In genomic region chr4:139901516-139902327, GRCh38 we compare ENCODE assay signal across 12 cellular contexts.
DNase-seq lines count a peak whose midpoint lies in the region; ATAC-seq and TF ChIP-seq lines count a peak whose summit lies in the region.
"Had no signal": no experiment of that assay in that cellular context is flagged by ENCODE, and none has a peak within 500 bp of the region (broad histone marks: within the 10 kb centered on the region; RNA-seq: fewer than 3 reads in every experiment).

No MANE protein-coding gene starts in this region.

- H3K36me3 ChIP-seq in brain microvascular endothelial cell (replicated peaks) (no peaks in the 10 kb centered on the region), mesodermal cell (ENCODE audit: control insufficient read depth, insufficient read depth, low read length) (no peaks in the 10 kb centered on the region), upper lobe of right lung (no peaks in the 10 kb centered on the region)

- intact Hi-C loops in upper lobe of right lung (cut with DNase I): no loop called here

- H3K9me3 Mint-ChIP-seq in activated T-cell treated with anti-CD3 and anti-CD28 coated beads, Interleukin-2, amount 50 U/mL, for 72 hours: peaks cover 0 to 2% of the 10 kb centered on the region in 2 donors
- peaks cover 3% of the 10 kb centered on the region for H3K9me3 Mint-ChIP-seq in stimulated activated effector memory CD8-positive, alpha-beta T cell treated with anti-CD3 and anti-CD28 coated beads, Interleukin-12 subunit alpha, Interleukin-12 subunit beta, amount 100 ng/mL, for 72 hours

- no peak overlapping the region for H3K27ac ChIP-seq in brain microvascular endothelial cell
- peak overlapping the region; percentile 62 for H3K27ac ChIP-seq in mesodermal cell (ENCODE audit: low read depth, low read length, severe bottlenecking)
- H3K27ac ChIP-seq in upper lobe of right lung: peak overlapping the region; percentile 56

- WGBS in mesodermal cell (ENCODE audit: insufficient coverage in 2 of 2), 2 experiments: 36 to 63% methylated on average over 7 to 11 of the region's 17 CpGs

- H3K9me3 ChIP-seq in mesodermal cell (ENCODE audit: control insufficient read depth, low read length) (peaks cover 13% of the 10 kb centered on the region), upper lobe of right lung (no peaks in the 10 kb centered on the region)

- peak overlapping the region; percentile 43 for H3K27ac Mint-ChIP-seq in activated T-cell treated with anti-CD3 and anti-CD28 coated beads, Interleukin-2, amount 50 U/mL, for 72 hours
- H3K27ac Mint-ChIP-seq in stimulated activated effector memory CD8-positive, alpha-beta T cell treated with anti-CD3 and anti-CD28 coated beads, Interleukin-12 subunit alpha, Interleukin-12 subunit beta, amount 100 ng/mL, for 72 hours: no peak overlapping the region

- no peak overlapping the region for H3K4me3 Mint-ChIP-seq in activated T-cell treated with anti-CD3 and anti-CD28 coated beads, Interleukin-2, amount 50 U/mL, for 72 hours
- H3K4me3 Mint-ChIP-seq in stimulated activated effector memory CD8-positive, alpha-beta T cell treated with anti-CD3 and anti-CD28 coated beads, Interleukin-12 subunit alpha, Interleukin-12 subunit beta, amount 100 ng/mL, for 72 hours: no peak overlapping the region

- no peak for ATAC-seq in activated T-cell treated with anti-CD3 and anti-CD28 coated beads, Interleukin-2, amount 50 U/mL, for 72 hours (replicated peaks in 1 of 2)
- ATAC-seq in upper lobe of right lung (peak; percentile 25), GM21723 (IDR thresholded peaks at IDR 0.05; ENCODE audit: unreplicated experiment) (no peak)
- ATAC-seq in stimulated activated effector memory CD8-positive, alpha-beta T cell treated with anti-CD3 and anti-CD28 coated beads, Interleukin-12 subunit alpha, Interleukin-12 subunit beta, amount 100 ng/mL, for 72 hours: no peak

- peaks cover 5 to 6% of the 10 kb centered on the region in 2 donors for H3K36me3 Mint-ChIP-seq in activated T-cell treated with anti-CD3 and anti-CD28 coated beads, Interleukin-2, amount 50 U/mL, for 72 hours (ENCODE audit: insufficient read depth in 2 of 2)
- no peaks in the 10 kb centered on the region for H3K36me3 Mint-ChIP-seq in stimulated activated effector memory CD8-positive, alpha-beta T cell treated with anti-CD3 and anti-CD28 coated beads, Interleukin-12 subunit alpha, Interleukin-12 subunit beta, amount 100 ng/mL, for 72 hours

- DNase-seq in activated T-cell treated with anti-CD3 and anti-CD28 coated beads, Interleukin-2, amount 50 U/mL, for 72 hours: no peak
- DNase-seq in activated T-cell treated with anti-CD3 and anti-CD28 coated beads for 4 hours: no peak
- no peak for DNase-seq in brain microvascular endothelial cell
- DNase-seq in upper lobe of right lung: no peak
- no peak for DNase-seq in middle frontal gyrus (ENCODE audit: extremely low spot score, low spot score)
- no peak for DNase-seq in stimulated activated effector memory CD8-positive, alpha-beta T cell treated with anti-CD3 and anti-CD28 coated beads, Interleukin-12 subunit alpha, Interleukin-12 subunit beta, amount 100 ng/mL, for 72 hours (ENCODE audit: low spot score in 2 of 2)
- DNase-seq: activated T-cell treated with anti-CD3 and anti-CD28 coated beads, Interleukin-2, amount 50 U/mL, for 48 hours; GOT3; NCI-H510A treated with DMSO at 0.1 percent for 48 hours had no signal

- H3K27me3 ChIP-seq in brain microvascular endothelial cell (replicated peaks) (no peaks in the 10 kb centered on the region), upper lobe of right lung (no peaks in the 10 kb centered on the region)

- in situ Hi-C loops in brain microvascular endothelial cell (cut with HindIII; ENCODE audit: low pct_ligation_motif_present, low sequenced_read_pairs): no loop called here

- TF ChIP-seq CTCF in brain microvascular endothelial cell (IDR thresholded peaks at IDR 0.05; ENCODE audit: low read depth, low read length, missing control alignments): no peak
- TF ChIP-seq CTCF in upper lobe of right lung (IDR thresholded peaks at IDR 0.05): no peak

- H3K4me1 Mint-ChIP-seq in activated T-cell treated with anti-CD3 and anti-CD28 coated beads, Interleukin-2, amount 50 U/mL, for 72 hours (ENCODE audit: low read depth): peaks cover 23% of the 10 kb centered on the region
- H3K4me1 Mint-ChIP-seq in stimulated activated effector memory CD8-positive, alpha-beta T cell treated with anti-CD3 and anti-CD28 coated beads, Interleukin-12 subunit alpha, Interleukin-12 subunit beta, amount 100 ng/mL, for 72 hours: no peaks in the 10 kb centered on the region

- H3K4me1 ChIP-seq in mesodermal cell (ENCODE audit: control insufficient read depth, insufficient read depth, low read length, poor library complexity, severe bottlenecking): peaks cover 21% of the 10 kb centered on the region
- peaks cover 25% of the 10 kb centered on the region for H3K4me1 ChIP-seq in upper lobe of right lung

- peaks cover 6% of the 10 kb centered on the region for H3K27me3 Mint-ChIP-seq in activated T-cell treated with anti-CD3 and anti-CD28 coated beads, Interleukin-2, amount 50 U/mL, for 72 hours (ENCODE audit: low read depth)

- H3K4me3 ChIP-seq in brain microvascular endothelial cell (ENCODE audit: low read depth, low read length) (peak overlapping the region; percentile 23), mesodermal cell (ENCODE audit: extremely low read depth, insufficient read depth, low read length, poor library complexity, severe bottlenecking) (no peak overlapping the region), upper lobe of right lung (peak overlapping the region; percentile 23)
- H3K4me3 ChIP-seq: lung had no signal
